ENCODE assay signal across 8 cellular contexts in the genomic region with DNA sequence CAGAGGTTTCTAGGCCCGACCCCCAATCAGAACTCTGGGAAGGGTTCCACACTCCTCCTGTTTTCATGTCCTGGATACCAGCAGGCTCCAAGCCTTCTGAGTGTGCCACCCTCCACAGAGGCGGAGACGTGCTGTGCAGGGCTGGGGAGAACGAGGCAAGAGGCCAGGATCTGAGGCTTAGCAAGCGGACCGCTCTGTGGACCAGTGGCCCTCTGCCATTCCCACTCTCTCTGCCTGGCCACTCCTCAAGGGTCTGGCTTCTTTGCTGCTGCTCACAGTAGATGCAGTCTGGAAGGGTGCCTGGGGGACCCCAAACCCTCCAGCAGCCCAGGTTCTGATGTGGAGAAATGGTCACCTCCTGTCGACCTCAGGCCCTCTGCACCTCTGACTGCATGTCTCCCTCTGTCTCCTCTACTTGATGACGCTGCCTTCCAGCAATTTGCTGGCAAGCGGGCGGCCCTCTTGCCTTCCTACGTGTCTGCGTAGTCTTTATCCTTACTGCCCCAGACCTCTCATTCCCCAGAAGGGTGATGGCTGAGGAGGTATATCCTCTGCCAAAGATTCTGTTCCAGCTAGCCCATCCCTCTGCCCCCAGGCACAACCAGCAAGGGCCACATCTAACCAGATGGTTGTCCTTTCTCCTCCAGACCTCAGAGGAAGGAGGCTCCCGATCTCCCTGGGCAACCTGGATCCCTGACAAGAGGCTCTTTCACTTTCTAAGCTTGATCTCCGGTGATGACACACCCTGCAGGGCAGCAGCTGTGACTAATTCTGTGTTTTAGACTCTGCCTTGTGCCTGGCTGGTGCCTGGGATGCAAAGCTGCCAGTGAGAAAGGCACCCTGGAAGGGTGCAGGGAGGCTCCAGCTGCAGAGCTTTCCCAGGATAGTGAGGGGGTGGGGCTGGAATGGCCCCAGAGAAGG.
A peak's percentile ranks its signal among the peaks of the same experiment; 100 is the strongest.
DNase-seq lines count a peak whose midpoint lies in the region; ATAC-seq and TF ChIP-seq lines count a peak whose summit lies in the region.

No MANE protein-coding gene starts in this region.

- in situ Hi-C loops in GM13976 (cut with MboI; ENCODE audit: low sequenced_read_pairs, unreplicated experiment) (no loop called here), GM13977 (cut with MboI; ENCODE audit: low pct_unique_long_range_greater_than_20kb, low sequenced_read_pairs, unreplicated experiment) (loop anchor here (25.0 kb wide), 1 partner anchor 270 kb away; no protein-coding TSS in a partner anchor)

- WGBS in body of pancreas, 2 donors: 85 to 90% methylated on average over 8 to 13 of the region's 14 CpGs
- WGBS in lower leg skin, 2 donors: 29 to 39% methylated on average over 12 to 13 of the region's 14 CpGs

- ATAC-seq in body of pancreas: peak; percentile 30
- no peak for ATAC-seq in GM18909 (IDR thresholded peaks at IDR 0.05; ENCODE audit: poor library complexity, unreplicated experiment)

- no peaks in the 10 kb centered on the region for H3K27me3 ChIP-seq in body of pancreas

- intact Hi-C loops in body of pancreas (cut with DNase I): no loop called here
- intact Hi-C loops in lower leg skin (cut with DNase I; ENCODE audit: low total_unique reads): no loop called here

- peak; percentile 91 for DNase-seq in Daoy (ENCODE audit: low read depth)
- DNase-seq in NCI-H146 treated with DMSO at 0.1 percent for 48 hours (lab: John Stamatoyannopoulos, UW; ENCODE audit: unreplicated experiment): peak; percentile 2
- DNase-seq in body of pancreas: peak in 2 of 4 donors; percentile 15 to 60
- DNase-seq in lower leg skin (ENCODE audit: low spot score in 2 of 2): peak; percentile 79 to 94
- DNase-seq in T-helper 9 cell: no peak
- no peak for DNase-seq in GM13976 (ENCODE audit: low spot score)
- DNase-seq in GM13977 (ENCODE audit: low spot score): no peak

- H3K4me3 ChIP-seq in body of pancreas (no peak overlapping the region), lower leg skin (ENCODE audit: low read depth, poor library complexity, severe bottlenecking) (no peak overlapping the region)

- peak overlapping the region in 1 of 4 donors; percentile 32 for H3K27ac ChIP-seq in body of pancreas

- H3K9me3 ChIP-seq in body of pancreas: no peaks in the 10 kb centered on the region

- H3K4me1 ChIP-seq in body of pancreas: peaks cover 4% of the 10 kb centered on the region

- TF ChIP-seq CTCF in body of pancreas (IDR thresholded peaks at IDR 0.05): no peak
- TF ChIP-seq CTCF in lower leg skin (IDR thresholded peaks at IDR 0.05): no peak
- no peak for TF ChIP-seq CTCF in GM13976 (IDR thresholded peaks at IDR 0.05; ENCODE audit: borderline replicate concordance, control extremely low read depth, extremely low read depth, insufficient read depth, missing control alignments)
- no peak for TF ChIP-seq CTCF in GM13977 (IDR thresholded peaks at IDR 0.05; ENCODE audit: extremely low read depth, insufficient read depth, missing control alignments)

- H3K36me3 ChIP-seq in body of pancreas (replicated peaks in 1 of 2; ENCODE audit: insufficient read depth in 1 of 2, low read depth in 2 of 2): no peaks in the 10 kb centered on the region

- TF ChIP-seq POLR2A in body of pancreas (IDR thresholded peaks at IDR 0.05) (no peak), lower leg skin (IDR thresholded peaks at IDR 0.05) (no peak)

Comparison
In these comparisons a context has a peak if more than half of its experiments do, and no peak if none do; other contexts are left out.
1. DNase-seq: peak in Daoy (single experiment), NCI-H146 treated with DMSO at 0.1 percent for 48 hours (single experiment) and lower leg skin (2 of 2); none in T-helper 9 cell (single experiment), GM13976 (single experiment) and GM13977 (single experiment).